Comparison of ENCODE assay signal across 1 cellular context in the genomic region with DNA sequence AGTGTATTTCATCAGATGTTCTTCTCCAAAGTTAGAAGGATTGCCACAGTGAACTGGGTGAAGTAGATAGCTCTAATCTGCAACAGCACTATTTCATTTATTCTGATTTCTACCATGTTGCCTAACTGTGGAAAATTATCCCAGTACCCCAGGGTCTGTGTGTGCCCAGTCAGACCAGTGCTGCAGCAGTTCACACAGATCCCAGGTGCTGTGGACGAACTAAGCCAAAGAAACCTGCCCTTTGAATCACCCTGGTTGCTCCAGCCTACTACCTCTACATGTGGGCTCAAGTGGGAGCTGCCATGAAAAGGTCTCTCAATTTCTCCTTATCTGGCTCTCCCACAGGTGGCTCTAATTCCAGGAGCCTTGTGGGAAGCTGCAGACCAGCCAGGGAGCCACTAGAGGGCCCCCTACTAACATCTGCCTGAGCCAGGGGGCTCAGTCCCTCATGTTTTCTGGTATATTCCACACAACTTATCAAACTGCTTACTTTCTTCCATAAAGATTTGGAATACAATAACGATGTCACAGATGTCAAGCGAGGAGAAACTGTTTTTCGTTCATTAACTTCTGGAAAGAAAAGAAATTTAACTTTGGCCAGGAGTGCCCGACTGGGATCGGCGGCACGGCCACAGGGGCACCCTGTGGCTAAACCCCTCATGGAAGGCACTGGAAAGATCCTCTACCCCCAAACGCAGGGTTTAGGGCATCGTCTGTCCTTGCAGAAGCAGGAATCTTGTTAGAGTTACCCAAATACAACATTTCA.
TF ChIP-seq lines count a peak whose summit lies in the region.

No MANE protein-coding gene starts in this region.

TF ChIP-seq in GM12878, 131 proteins besides CTCF, POLR2A, EP300 and RAD21 (continued from another document):
- TF ChIP-seq, protein P1, sequence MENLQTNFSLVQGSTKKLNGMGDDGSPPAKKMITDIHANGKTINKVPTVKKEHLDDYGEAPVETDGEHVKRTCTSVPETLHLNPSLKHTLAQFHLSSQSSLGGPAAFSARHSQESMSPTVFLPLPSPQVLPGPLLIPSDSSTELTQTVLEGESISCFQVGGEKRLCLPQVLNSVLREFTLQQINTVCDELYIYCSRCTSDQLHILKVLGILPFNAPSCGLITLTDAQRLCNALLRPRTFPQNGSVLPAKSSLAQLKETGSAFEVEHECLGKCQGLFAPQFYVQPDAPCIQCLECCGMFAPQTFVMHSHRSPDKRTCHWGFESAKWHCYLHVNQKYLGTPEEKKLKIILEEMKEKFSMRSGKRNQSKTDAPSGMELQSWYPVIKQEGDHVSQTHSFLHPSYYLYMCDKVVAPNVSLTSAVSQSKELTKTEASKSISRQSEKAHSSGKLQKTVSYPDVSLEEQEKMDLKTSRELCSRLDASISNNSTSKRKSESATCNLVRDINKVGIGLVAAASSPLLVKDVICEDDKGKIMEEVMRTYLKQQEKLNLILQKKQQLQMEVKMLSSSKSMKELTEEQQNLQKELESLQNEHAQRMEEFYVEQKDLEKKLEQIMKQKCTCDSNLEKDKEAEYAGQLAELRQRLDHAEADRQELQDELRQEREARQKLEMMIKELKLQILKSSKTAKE (IDR thresholded peaks at IDR 0.05; ENCODE audit: low read depth, poor library complexity, severe bottlenecking): peak; percentile 21
- TF ChIP-seq EED (IDR thresholded peaks at IDR 0.05; ENCODE audit: low read depth) (peak; percentile 50; the same call in 1 of the 2 replicates), SMC3 (IDR thresholded peaks at IDR 0.05; ENCODE audit: borderline replicate concordance, low read length) (peak; percentile 86), IKZF1 (conservative IDR thresholded peaks at IDR 0.05) (peak; percentile 34; the same call in 1 of the 2 replicates), IKZF2 (IDR thresholded peaks at IDR 0.05) (0 out of 4 replicates have a peak, but pooled peaks of 1 of the 2 experiments have one; percentile 28), RUNX3 (IDR thresholded peaks at IDR 0.05; ENCODE audit: low read length) (peak; percentile 33; the same call in 1 of the 2 replicates)
- TF ChIP-seq, protein P2, sequence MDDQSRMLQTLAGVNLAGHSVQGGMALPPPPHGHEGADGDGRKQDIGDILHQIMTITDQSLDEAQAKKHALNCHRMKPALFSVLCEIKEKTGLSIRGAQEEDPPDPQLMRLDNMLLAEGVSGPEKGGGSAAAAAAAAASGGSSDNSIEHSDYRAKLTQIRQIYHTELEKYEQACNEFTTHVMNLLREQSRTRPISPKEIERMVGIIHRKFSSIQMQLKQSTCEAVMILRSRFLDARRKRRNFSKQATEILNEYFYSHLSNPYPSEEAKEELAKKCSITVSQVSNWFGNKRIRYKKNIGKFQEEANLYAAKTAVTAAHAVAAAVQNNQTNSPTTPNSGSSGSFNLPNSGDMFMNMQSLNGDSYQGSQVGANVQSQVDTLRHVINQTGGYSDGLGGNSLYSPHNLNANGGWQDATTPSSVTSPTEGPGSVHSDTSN (IDR thresholded peaks at IDR 0.05; ENCODE audit: insufficient replicate concordance, low read depth, low read length): no peak
